In genomic region chr7:31116615-31117014, GRCh38 we compare ENCODE assay signal across 29 cellular contexts.
"Had no signal": no experiment of that assay in that cellular context is flagged by ENCODE, and none has a peak within 500 bp of the region (broad histone marks: within the 10 kb centered on the region; RNA-seq: fewer than 3 reads in every experiment).

No MANE protein-coding gene starts in this region.

- ATAC-seq: Panc1, Right ventricle myocardium inferior had no signal

- DNase-seq: Karpas-422, KBM-7, MG63, NCI-H1048, NCI-H1092 treated with DMSO at 0.1 percent for 48 hours, NCI-H1105 treated with DMSO at 0.1 percent for 48 hours, NCI-H1436, NCI-H146, NCI-H1694, NCI-H187, NCI-H1930, NCI-H2029 treated with DMSO at 0.1 percent for 48 hours, NCI-H2081 treated with DMSO at 0.1 percent for 48 hours, NCI-H2107, NCI-H2171, NCI-H226, NCI-H446 treated with DMSO at 0.1 percent for 48 hours, NCI-H510A, NCI-H524, NCI-H526, NCI-H69, NCI-H748 treated with DMSO at 0.1 percent for 48 hours, NCI-H82, PC-9, SHP77, SK-N-SH, SW 1271 had no signal
